In genomic region chr10:17366705-17367104, GRCh38 we compare ENCODE assay signal across 9 cellular contexts.
"Had no signal": no experiment of that assay in that cellular context is flagged by ENCODE, and none has a peak within 500 bp of the region (broad histone marks: within the 10 kb centered on the region; RNA-seq: fewer than 3 reads in every experiment).

No MANE protein-coding gene starts in this region.

- FAIRE-seq: HepG2, HTR-8/SVneo, K562 had no signal

- ATAC-seq: HepG2, K562 had no signal

- DNase-seq: IMR-90, KBM-7, KG1 had no signal

- H3K27ac ChIP-seq: HL-60, KMS-11 had no signal

- H3K9ac ChIP-seq: KMS-11 had no signal

- H3K36me3 Mint-ChIP-seq: IgD-negative memory B cell had no signal

- H3K4me1 Mint-ChIP-seq: IgD-negative memory B cell had no signal

- H3K4me2 ChIP-seq: KMS-11 had no signal

- H3K4me3 ChIP-seq: K562 had no signal

- H3K4me3 Mint-ChIP-seq: IgD-negative memory B cell had no signal
